Comparison of ENCODE assay signal across 1 cellular context in the genomic region with DNA sequence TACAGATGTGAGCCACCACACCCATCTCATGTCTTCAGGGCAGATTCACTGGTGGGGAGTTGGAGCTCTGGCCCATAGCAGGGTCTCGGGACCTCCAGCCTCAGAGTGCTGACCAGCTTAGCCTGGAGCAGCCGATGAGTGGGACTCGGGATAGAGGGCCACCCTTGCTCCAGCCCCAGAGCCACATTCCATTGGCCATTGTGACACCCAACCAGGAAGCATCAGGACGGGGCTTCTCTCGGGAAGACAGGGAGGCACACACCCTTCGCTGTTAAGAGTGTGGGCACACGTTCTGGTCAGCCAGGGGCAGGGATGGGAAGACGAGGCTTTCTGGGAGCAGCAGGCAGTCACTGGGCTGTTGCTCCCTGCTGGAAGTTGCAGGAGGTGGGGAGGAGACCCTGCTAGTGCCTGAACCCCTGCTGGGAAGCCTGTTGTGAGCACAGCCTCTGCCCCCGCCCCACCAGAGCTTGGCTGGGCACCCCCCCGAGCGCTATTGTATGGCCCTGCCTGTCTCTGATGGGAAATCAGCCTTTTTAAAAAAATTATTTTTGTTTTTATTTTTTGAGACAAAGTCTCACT.
TF ChIP-seq lines count a peak whose summit lies in the region.

No MANE protein-coding gene starts in this region.

TF ChIP-seq in K562, 482 proteins besides CTCF, POLR2A, EP300 and RAD21:
- TF ChIP-seq, protein P1, sequence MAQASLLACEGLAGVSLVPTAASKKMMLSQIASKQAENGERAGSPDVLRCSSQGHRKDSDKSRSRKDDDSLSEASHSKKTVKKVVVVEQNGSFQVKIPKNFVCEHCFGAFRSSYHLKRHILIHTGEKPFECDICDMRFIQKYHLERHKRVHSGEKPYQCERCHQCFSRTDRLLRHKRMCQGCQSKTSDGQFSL (CRISPR knock-in tag; IDR thresholded peaks at IDR 0.05) = 0 out of 2 replicates have a peak, but pooled peaks have one; percentile 15
- TF ChIP-seq, protein P1 (tag; IDR thresholded peaks at IDR 0.05) = no peak
- TF ChIP-seq PPARD (CRISPR knock-in tag; IDR thresholded peaks at IDR 0.05) = no peak
- TF ChIP-seq RBM39 (optimal IDR thresholded peaks at IDR 0.05; ENCODE audit: low read depth, low read length) = no peak
